8 cellular contexts compared by ENCODE assay signal in genomic region chr11:111299111-111300026, GRCh38. TPM values are rescaled to one million over a fixed set of nuclear protein-coding genes. Genes with fewer than 3 reads are reported as not detected.
DNase-seq lines count a peak whose midpoint lies in the region; ATAC-seq, FAIRE-seq and TF ChIP-seq lines count a peak whose summit lies in the region.

No MANE protein-coding gene starts in this region.

- WGBS in mammary epithelial cell (ENCODE audit: low coverage, missing lambda C conversion rate): 4% methylated on average over 24 of the region's 75 CpGs
- 3 to 6% (median 4%) methylated on average over 50 to 75 of the region's 75 CpGs for WGBS in spleen, 5 donors

- peaks cover 7% of the 10 kb centered on the region for H3K4me1 ChIP-seq in mammary epithelial cell (ENCODE audit: insufficient read depth, low read length)
- peaks cover 0 to 3% of the 10 kb centered on the region in 2 donors for H3K4me1 ChIP-seq in kidney (ENCODE audit: control insufficient read depth in 1 of 2, insufficient read depth in 1 of 2, low read depth in 1 of 2, low read length in 2 of 2)
- peaks cover 0 to 20% (median 19%) of the 10 kb centered on the region in 6 donors for H3K4me1 ChIP-seq in spleen

- H3K9ac ChIP-seq in mammary epithelial cell (ENCODE audit: insufficient read depth, low read length) (no peak overlapping the region), kidney (ENCODE audit: low read length in 2 of 2) (peak overlapping the region; percentile 55 to 80)

- TF ChIP-seq CTCF in mammary epithelial cell (conservative IDR thresholded peaks at IDR 0.05 in 1 of 2, IDR thresholded peaks at IDR 0.05 in 1 of 2; ENCODE audit: extremely low read depth in 1 of 2, insufficient read depth in 1 of 2, low read depth in 1 of 2, low read length in 2 of 2) (peak in 1 of 2 donors; percentile 59), kidney (IDR thresholded peaks at IDR 0.05; ENCODE audit: borderline replicate concordance, extremely low read depth, insufficient read depth) (peak; percentile 55), spleen (IDR thresholded peaks at IDR 0.05 in 8 of 11, conservative IDR thresholded peaks at IDR 0.05 in 3 of 11) (peak; percentile 7 to 68 (median 48))

- H3K4me3 ChIP-seq in mammary epithelial cell (replicated peaks in 1 of 3; ENCODE audit: insufficient read depth in 1 of 3, low read depth in 2 of 3, low read length in 3 of 3) (peak overlapping the region; percentile 35 to 68 (median 55)), kidney (ENCODE audit: low read length in 2 of 2) (peak overlapping the region; percentile 64 to 67), spleen (peak overlapping the region; percentile 40 to 77 (median 47))

- H3K27me3 ChIP-seq in mammary epithelial cell (ENCODE audit: insufficient read depth, low read length): peaks cover 3% of the 10 kb centered on the region
- peaks cover 0 to 34% (median 19%) of the 10 kb centered on the region in 7 donors for H3K27me3 ChIP-seq in spleen (replicated peaks in 1 of 7)

- no peaks in the 10 kb centered on the region for H3K79me2 ChIP-seq in mammary epithelial cell (ENCODE audit: insufficient read depth, low read length)

- no peaks in the 10 kb centered on the region for H4K20me1 ChIP-seq in mammary epithelial cell (ENCODE audit: insufficient read depth, low read length)

- BruUV-seq in mammary epithelial cell (replicated peaks; lab: Mats Ljungman, UMichigan): no TSS peak

- DNase-seq in ACHN (peak; percentile 31), HuH-7.5 (ENCODE audit: low spot score) (peak; percentile 59), mammary epithelial cell (peak; percentile 17), kidney (peak; percentile 90), spleen (peak; percentile 81), dedifferentiated amniotic fluid mesenchymal stem cell (ENCODE audit: extremely low spot score) (no peak)

- ATAC-seq in GM19035 (IDR thresholded peaks at IDR 0.05; ENCODE audit: unreplicated experiment) (peak; percentile 67), GM18517 (IDR thresholded peaks at IDR 0.05; ENCODE audit: unreplicated experiment) (no peak)

- no peaks in the 10 kb centered on the region for H3K36me3 ChIP-seq in mammary epithelial cell (ENCODE audit: insufficient read depth, low read length)
- H3K36me3 ChIP-seq in kidney (ENCODE audit: control insufficient read depth in 1 of 2, insufficient read depth in 2 of 2, low read length in 2 of 2): no peaks in the 10 kb centered on the region
- no peaks in the 10 kb centered on the region for H3K36me3 ChIP-seq in spleen

- dilution Hi-C loops in mammary epithelial cell (cut with HindIII; ENCODE audit: low sequenced_read_pairs): loop anchor here (25.0 kb wide), 1 partner anchor 138 kb away; no protein-coding TSS in a partner anchor

- CTCF ChIA-PET in mammary epithelial cell (lab: Charles Lee; ENCODE audit: low non-redundant PET): no interaction called here

- H2AFZ ChIP-seq in mammary epithelial cell (ENCODE audit: low read depth, low read length): peak overlapping the region; percentile 71

- H3K27ac ChIP-seq in mammary epithelial cell (ENCODE audit: insufficient read depth, low read depth, low read length): no peak overlapping the region
- H3K27ac ChIP-seq in kidney (ENCODE audit: low read depth in 2 of 2, low read length in 2 of 2): peak overlapping the region; percentile 91 to 92
- peak overlapping the region in 1 of 8 donors; percentile 8 for H3K27ac ChIP-seq in spleen

- H3K9me3 ChIP-seq in mammary epithelial cell (replicated peaks; ENCODE audit: insufficient read depth, low read length) (no peaks in the 10 kb centered on the region), kidney (ENCODE audit: control insufficient read depth in 1 of 2, low read length in 2 of 2) (no peaks in the 10 kb centered on the region), spleen (no peaks in the 10 kb centered on the region)

- in situ Hi-C loops in ACHN (cut with HindIII; ENCODE audit: low pct_ligation_motif_present, low pct_unique_long_range_greater_than_20kb, low sequenced_read_pairs): no loop called here
- in situ Hi-C loops in mammary epithelial cell (cut with MboI; ENCODE audit: low sequenced_read_pairs in 2 of 2): loop anchor here in 1 of 2 donors (25.0 kb wide), 2 partner anchors 263 to 488 kb away; no protein-coding TSS in a partner anchor

- FAIRE-seq in kidney (lab: Jason Lieb, UNC): no peak

- intact Hi-C loops in mammary epithelial cell (cut with micrococcal nuclease) (loop anchor here (1.0 kb wide), 1 partner anchor 124 kb away; no protein-coding TSS in a partner anchor), kidney (cut with DNase I) (loop anchor here (10.0 kb wide), 1 partner anchor 1165 kb away; no protein-coding TSS in a partner anchor), spleen (cut with DNase I; ENCODE audit: low total_unique reads) (no loop called here)

- H3K4me2 ChIP-seq in mammary epithelial cell (ENCODE audit: insufficient read depth, low read depth, low read length): peak overlapping the region; percentile 86

- TF ChIP-seq POLR2A in spleen (IDR thresholded peaks at IDR 0.05): no peak

RNA-seq across cellular contexts. Expression of gene POU2AF3, which starts 1.0 kb away (rescaled TPM):
- total RNA-seq in mammary epithelial cell: under 1 TPM in 1 of 2 donors, not detected in 1; 0.33 TPM
- polyA plus RNA-seq in mammary epithelial cell: not detected
- not detected for polyA minus RNA-seq in mammary epithelial cell
- total RNA-seq in kidney: 4.3 TPM
- polyA plus RNA-seq in kidney (ENCODE audit: insufficient read depth, low read depth, low replicate concordance): 4.9 TPM
- total RNA-seq in spleen: 1 to 10 TPM in 1 of 7 donors, under 1 TPM in 3, not detected in 3; 0.30 to 1.4 (median 0.48) TPM
- polyA plus RNA-seq in spleen: 1 to 10 TPM in 2 of 3 donors, under 1 TPM in 1; 0.54 to 2.0 (median 1.3) TPM

RNA-seq across cellular contexts. Expression of gene POU2AF2, which starts 53.8 kb away (rescaled TPM):
- total RNA-seq in mammary epithelial cell (not detected), kidney (not detected), spleen (not detected)
- polyA plus RNA-seq in mammary epithelial cell (not detected), kidney (ENCODE audit: insufficient read depth, low read depth, low replicate concordance) (not detected), spleen (not detected)
- polyA minus RNA-seq in mammary epithelial cell: not detected
